29 cellular contexts compared by ENCODE assay signal in the genomic region with DNA sequence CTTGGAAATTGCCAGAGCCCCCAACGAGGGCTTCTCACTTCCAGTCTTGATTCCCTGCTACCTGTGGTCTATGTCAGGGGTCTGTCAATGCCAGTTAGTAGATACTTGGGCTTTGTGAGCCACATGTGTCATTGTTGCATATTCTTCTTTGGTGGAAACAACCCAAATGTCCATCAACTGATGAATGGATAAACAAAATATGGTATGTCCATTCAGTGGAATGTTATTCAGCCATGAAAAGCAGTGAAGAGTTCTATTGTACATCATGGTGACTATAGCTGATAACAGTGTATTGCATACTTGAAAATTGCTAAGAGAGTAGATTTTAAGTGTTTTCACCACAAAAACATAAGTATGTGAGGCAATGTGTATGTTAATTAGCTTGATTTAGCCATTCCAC.
"Had no signal": no experiment of that assay in that cellular context is flagged by ENCODE, and none has a peak within 500 bp of the region (broad histone marks: within the 10 kb centered on the region; RNA-seq: fewer than 3 reads in every experiment).

No MANE protein-coding gene starts in this region.

- H3K27me3 ChIP-seq: colonic mucosa, gastrocnemius medialis, gastroesophageal sphincter had no signal

- DNase-seq: colonic mucosa; cortex of kidney; dermis blood vessel endothelial cell; dorsolateral prefrontal cortex; effector CD4-positive, alpha-beta T cell; effector CD8-positive, alpha-beta T cell; effector memory CD4-positive, alpha-beta T cell; effector memory CD8-positive, alpha-beta T cell; endodermal cell; erythroblast; esophagus squamous epithelium; foreskin fibroblast; foreskin keratinocyte; foreskin melanocyte; gastrocnemius medialis; glutamatergic neuron; head of caudate nucleus; heart left ventricle; heart right ventricle had no signal

- FAIRE-seq: colon, endometrium, endothelial cell of umbilical vein, frontal cortex had no signal

- H3K9me3 ChIP-seq: colonic mucosa, gastrocnemius medialis had no signal

- H3K9me3 Mint-ChIP-seq: effector memory CD8-positive, alpha-beta T cell had no signal

- H3K4me3 Mint-ChIP-seq: dendritic cell treated with granulocyte-macrophage colony-stimulating factor and Interleukin-4, amounts not matched to agents 40 ng/mL and 50 ng/mL, for 4 days; effector memory CD8-positive, alpha-beta T cell; endodermal cell had no signal

- H3K36me3 ChIP-seq: colonic mucosa, esophagus muscularis mucosa, esophagus squamous epithelium, gastrocnemius medialis, gastroesophageal sphincter, heart left ventricle, heart right ventricle had no signal

- ATAC-seq: effector memory CD8-positive, alpha-beta T cell; esophagus mucosa; foreskin keratinocyte; gastrocnemius medialis; gastroesophageal sphincter; heart left ventricle; heart right ventricle had no signal

- H3K4me3 ChIP-seq: colonic mucosa, coronary artery, dorsolateral prefrontal cortex, esophagus muscularis mucosa, esophagus squamous epithelium, gastrocnemius medialis, gastroesophageal sphincter, heart left ventricle, heart right ventricle had no signal

- H3K27ac Mint-ChIP-seq: dendritic cell treated with granulocyte-macrophage colony-stimulating factor and Interleukin-4, amounts not matched to agents 40 ng/mL and 50 ng/mL, for 4 days; effector memory CD8-positive, alpha-beta T cell; endodermal cell had no signal

- H3K27ac ChIP-seq: colonic mucosa, coronary artery, dorsolateral prefrontal cortex, epithelial cell of prostate, esophagus muscularis mucosa, esophagus squamous epithelium, foreskin keratinocyte, gastrocnemius medialis, gastroesophageal sphincter, heart left ventricle, heart right ventricle had no signal

- H3K4me1 ChIP-seq: colonic mucosa, esophagus squamous epithelium, foreskin keratinocyte, gastrocnemius medialis had no signal
